ENCODE assay signal across 11 cellular contexts in genomic region chr19:19626516-19627441, GRCh38. TPM values are rescaled to one million over a fixed set of nuclear protein-coding genes. Genes with fewer than 3 reads are reported as not detected.
DNase-seq lines count a peak whose midpoint lies in the region; FAIRE-seq and TF ChIP-seq lines count a peak whose summit lies in the region.
"Had no signal": no experiment of that assay in that cellular context is flagged by ENCODE, and none has a peak within 500 bp of the region (broad histone marks: within the 10 kb centered on the region; RNA-seq: fewer than 3 reads in every experiment).

No MANE protein-coding gene starts in this region.

- no peak overlapping the region for H3K27ac ChIP-seq in DOHH2 (ENCODE audit: low read depth, low read length)
- 0 out of 2 replicates have a peak overlapping the region, but pooled peaks have one; percentile 84 for H3K27ac ChIP-seq in PC-9
- peak overlapping the region; percentile 26 for H3K27ac ChIP-seq in endodermal cell (ENCODE audit: low read depth, low read length)
- H3K27ac ChIP-seq in coronary artery, result no peak overlapping the region

- no peaks in the 10 kb centered on the region for H4K20me1 ChIP-seq in DOHH2 (ENCODE audit: control insufficient read depth, insufficient read depth, low read depth, low read length)
- no peaks in the 10 kb centered on the region for H4K20me1 ChIP-seq in PC-9 (ENCODE audit: insufficient read depth)

- H2AFZ ChIP-seq in PC-9, result no peak overlapping the region

- H3K27ac Mint-ChIP-seq in endodermal cell (peak overlapping the region; percentile 95), osteocyte (ENCODE audit: unreplicated experiment) (no peak overlapping the region)

- peaks cover 16% of the 10 kb centered on the region for H3K4me1 Mint-ChIP-seq in endodermal cell
- peaks cover 10% of the 10 kb centered on the region for H3K4me1 Mint-ChIP-seq in osteocyte (ENCODE audit: unreplicated experiment)

- H3K4me3 ChIP-seq in DOHH2 (ENCODE audit: low read length), result peak overlapping the region; percentile 86
- H3K4me3 ChIP-seq in PC-9, result peak overlapping the region; percentile 68; the same call in 1 of the 2 replicates
- H3K4me3 ChIP-seq in endodermal cell (ENCODE audit: low read length), result peak overlapping the region; percentile 90
- H3K4me3 ChIP-seq in coronary artery, result no peak overlapping the region

- POLR2A ChIA-PET in PC-9 (lab: Charles Lee; ENCODE audit: unreplicated experiment), result no interaction called here

- intact Hi-C loops in PC-9 (cut with micrococcal nuclease; ENCODE audit: unreplicated experiment), result no loop called here

- no peak for DNase-seq in PC-9
- peak; percentile 47 for DNase-seq in endodermal cell
- DNase-seq in osteocyte (ENCODE audit: extremely low spot score, unreplicated experiment), result no peak
- no peak for DNase-seq in DMS53 treated with DMSO at 0.1 percent for 48 hours (lab: John Stamatoyannopoulos, UW; ENCODE audit: unreplicated experiment)
- no peak for DNase-seq in coronary artery (ENCODE audit: low spot score)
- no peak for DNase-seq in T1000 (lab: John Stamatoyannopoulos, UW)
- no peak for DNase-seq in RCC 7860 (ENCODE audit: low spot score)
- DNase-seq: GF-D8, NCI-H2081 treated with DMSO at 0.1 percent for 48 hours had no signal

- TF ChIP-seq CTCF in DOHH2 (IDR thresholded peaks at IDR 0.05; ENCODE audit: low read depth, low read length, poor library complexity, severe bottlenecking), result no peak
- TF ChIP-seq CTCF in PC-9 (conservative IDR thresholded peaks at IDR 0.05), result no peak
- no peak for TF ChIP-seq CTCF in endodermal cell (conservative IDR thresholded peaks at IDR 0.05)
- no peak for TF ChIP-seq CTCF in osteocyte (IDR thresholded peaks at IDR 0.05)
- no peak for TF ChIP-seq CTCF in coronary artery (IDR thresholded peaks at IDR 0.05)

- CTCF ChIA-PET in PC-9 (lab: Charles Lee), result no interaction called here

- peak overlapping the region; percentile 72 for H3K9ac ChIP-seq in endodermal cell (ENCODE audit: extremely low read depth, low read length, poor library complexity, severe bottlenecking)

- WGBS in endodermal cell (ENCODE audit: insufficient coverage in 1 of 2, insufficient read length in 1 of 2), 2 experiments, result 93 to 95% methylated on average over 42 to 48 of the region's 48 CpGs

- peak overlapping the region; percentile 90 for H3K4me2 ChIP-seq in DOHH2 (ENCODE audit: low read length)
- H3K4me2 ChIP-seq in PC-9, result peak overlapping the region; percentile 90

- H3K9me3 ChIP-seq in DOHH2 (ENCODE audit: control insufficient read depth, insufficient read depth, low read length) (no peaks in the 10 kb centered on the region), PC-9 (ENCODE audit: insufficient read depth, low read depth) (no peaks in the 10 kb centered on the region), endodermal cell (ENCODE audit: control insufficient read depth, low read length) (no peaks in the 10 kb centered on the region)

- peak overlapping the region; percentile 81 for H3K4me3 Mint-ChIP-seq in endodermal cell
- peak overlapping the region; percentile 74 for H3K4me3 Mint-ChIP-seq in osteocyte (ENCODE audit: unreplicated experiment)

- H3K9me3 Mint-ChIP-seq in endodermal cell, result no peaks in the 10 kb centered on the region
- H3K9me3 Mint-ChIP-seq in osteocyte (ENCODE audit: unreplicated experiment), result no peaks in the 10 kb centered on the region

- H3K36me3 Mint-ChIP-seq in endodermal cell (ENCODE audit: low read depth), result peaks cover 29% of the 10 kb centered on the region
- no peaks in the 10 kb centered on the region for H3K36me3 Mint-ChIP-seq in osteocyte (ENCODE audit: unreplicated experiment)

- peaks cover 3% of the 10 kb centered on the region; the same call in 1 of the 2 replicates for H3F3A ChIP-seq in DOHH2 (ENCODE audit: control insufficient read depth, insufficient read depth)
- H3F3A ChIP-seq in PC-9 (ENCODE audit: insufficient read depth, low read depth), result peaks cover 35% of the 10 kb centered on the region; the same call in 1 of the 2 replicates

- peaks cover 23% of the 10 kb centered on the region for H3K36me3 ChIP-seq in DOHH2 (ENCODE audit: control insufficient read depth, low read length)
- H3K36me3 ChIP-seq in PC-9 (ENCODE audit: low read depth), result no peaks in the 10 kb centered on the region
- peaks cover 38% of the 10 kb centered on the region for H3K36me3 ChIP-seq in endodermal cell (ENCODE audit: control insufficient read depth, insufficient read depth, low read length)

- H3K79me2 ChIP-seq in DOHH2 (ENCODE audit: control insufficient read depth, low read length) (no peaks in the 10 kb centered on the region), PC-9 (ENCODE audit: low read depth) (no peaks in the 10 kb centered on the region)

- H3K27me3 Mint-ChIP-seq in endodermal cell (ENCODE audit: insufficient read depth), result no peaks in the 10 kb centered on the region
- no peaks in the 10 kb centered on the region for H3K27me3 Mint-ChIP-seq in osteocyte (ENCODE audit: unreplicated experiment)

- H3K9me2 ChIP-seq in DOHH2 (replicated peaks; ENCODE audit: control insufficient read depth, low read length), result no peaks in the 10 kb centered on the region
- H3K9me2 ChIP-seq in PC-9 (ENCODE audit: insufficient read depth), result no peaks in the 10 kb centered on the region

- H3K4me1 ChIP-seq in DOHH2 (ENCODE audit: control insufficient read depth, low read length), result peaks cover 21% of the 10 kb centered on the region
- peaks cover 5% of the 10 kb centered on the region; the same call in 1 of the 2 replicates for H3K4me1 ChIP-seq in PC-9 (replicated peaks; ENCODE audit: insufficient read depth)
- peaks cover 10% of the 10 kb centered on the region for H3K4me1 ChIP-seq in endodermal cell (ENCODE audit: control insufficient read depth, insufficient read depth, low read length)

- no peak for FAIRE-seq in RCC 7860 (lab: Jason Lieb, UNC)

- H3K27me3 ChIP-seq in DOHH2 (ENCODE audit: control insufficient read depth, low read length) (no peaks in the 10 kb centered on the region), PC-9 (ENCODE audit: insufficient read depth, low read depth) (no peaks in the 10 kb centered on the region), endodermal cell (ENCODE audit: control insufficient read depth, insufficient read depth, low read length, poor library complexity, severe bottlenecking) (no peaks in the 10 kb centered on the region)

- BruUV-seq in PC-9 (replicated peaks; lab: Mats Ljungman, UMichigan), result TSS peak; percentile 29

RNA-seq across cellular contexts. Expression of gene LPAR2, which starts 1.2 kb away (rescaled TPM):
- total RNA-seq in PC-9 (2021) (27.4 and 29.2 TPM in 2 replicates), endodermal cell (10 to 100 TPM; 60.4 to 81.7 TPM), osteocyte (6.8 and 7.4 TPM in 2 replicates)
- 111 TPM for polyA plus RNA-seq in endodermal cell (2013, experiment 1 of 2)
- 102 TPM for polyA plus RNA-seq in endodermal cell (2013, experiment 2 of 2)

RNA-seq across cellular contexts. Expression of gene PBX4, which starts 8.3 kb away (rescaled TPM):
- total RNA-seq in PC-9 (2021), result 5.7 and 7.4 TPM in 2 replicates
- 1 to 10 TPM; 4.1 to 8.6 TPM for total RNA-seq in endodermal cell
- polyA plus RNA-seq in endodermal cell (2013, experiment 1 of 2), result 11.8 TPM
- 12.8 TPM for polyA plus RNA-seq in endodermal cell (2013, experiment 2 of 2)
- 0.46 and 0.52 TPM in 2 replicates for total RNA-seq in osteocyte
- total RNA-seq: glomerular endothelial cell had no signal

RNA-seq across cellular contexts. Expression of gene GMIP, which starts 16.7 kb away (rescaled TPM):
- total RNA-seq in PC-9 (2021), result 15.4 and 18.2 TPM in 2 replicates
- total RNA-seq in endodermal cell, result 10 to 100 TPM; 16.5 to 18.7 TPM
- 22.7 TPM for polyA plus RNA-seq in endodermal cell (2013, experiment 1 of 2)
- 24.9 TPM for polyA plus RNA-seq in endodermal cell (2013, experiment 2 of 2)
- total RNA-seq in osteocyte, result 10.5 and 12.0 TPM in 2 replicates

RNA-seq across cellular contexts. Expression of gene ATP13A1, which starts 36.7 kb away (rescaled TPM):
- total RNA-seq in PC-9 (2021), result 41.1 and 59.7 TPM in 2 replicates
- total RNA-seq in endodermal cell, result 10 to 100 TPM; 77.0 to 79.8 TPM
- polyA plus RNA-seq in endodermal cell (2013, experiment 1 of 2), result 41.2 TPM
- 37.0 TPM for polyA plus RNA-seq in endodermal cell (2013, experiment 2 of 2)
- 62.8 and 67.2 TPM in 2 replicates for total RNA-seq in osteocyte

RNA-seq across cellular contexts. Expression of gene ZNF101, which starts 41.9 kb away (rescaled TPM):
- total RNA-seq in PC-9 (2021) (6.2 and 9.3 TPM in 2 replicates), endodermal cell (10 to 100 TPM; 53.2 to 62.9 TPM), osteocyte (7.1 and 8.4 TPM in 2 replicates)
- polyA plus RNA-seq in endodermal cell (2013, experiment 1 of 2), result 14.8 TPM
- polyA plus RNA-seq in endodermal cell (2013, experiment 2 of 2), result 14.7 TPM

Comparison
In these comparisons a context has a peak if more than half of its experiments do, and no peak if none do; other contexts are left out.
1. H3K27ac ChIP-seq: peak in PC-9 (single experiment) and endodermal cell (single experiment); none in DOHH2 (single experiment) and coronary artery (0 of 2).